Comparison of ENCODE assay signal across 1 cellular context in genomic region chr9:98374385-98375051, GRCh38.
A peak's percentile ranks its signal among the peaks of the same experiment; 100 is the strongest.
TF ChIP-seq lines count a peak whose summit lies in the region.

No MANE protein-coding gene starts in this region.

TF ChIP-seq in K562, 482 proteins besides CTCF, POLR2A, EP300 and RAD21 (continued from another document and continues in another):
- TF ChIP-seq, protein P1, sequence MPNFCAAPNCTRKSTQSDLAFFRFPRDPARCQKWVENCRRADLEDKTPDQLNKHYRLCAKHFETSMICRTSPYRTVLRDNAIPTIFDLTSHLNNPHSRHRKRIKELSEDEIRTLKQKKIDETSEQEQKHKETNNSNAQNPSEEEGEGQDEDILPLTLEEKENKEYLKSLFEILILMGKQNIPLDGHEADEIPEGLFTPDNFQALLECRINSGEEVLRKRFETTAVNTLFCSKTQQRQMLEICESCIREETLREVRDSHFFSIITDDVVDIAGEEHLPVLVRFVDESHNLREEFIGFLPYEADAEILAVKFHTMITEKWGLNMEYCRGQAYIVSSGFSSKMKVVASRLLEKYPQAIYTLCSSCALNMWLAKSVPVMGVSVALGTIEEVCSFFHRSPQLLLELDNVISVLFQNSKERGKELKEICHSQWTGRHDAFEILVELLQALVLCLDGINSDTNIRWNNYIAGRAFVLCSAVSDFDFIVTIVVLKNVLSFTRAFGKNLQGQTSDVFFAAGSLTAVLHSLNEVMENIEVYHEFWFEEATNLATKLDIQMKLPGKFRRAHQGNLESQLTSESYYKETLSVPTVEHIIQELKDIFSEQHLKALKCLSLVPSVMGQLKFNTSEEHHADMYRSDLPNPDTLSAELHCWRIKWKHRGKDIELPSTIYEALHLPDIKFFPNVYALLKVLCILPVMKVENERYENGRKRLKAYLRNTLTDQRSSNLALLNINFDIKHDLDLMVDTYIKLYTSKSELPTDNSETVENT (CRISPR knock-in tag; IDR thresholded peaks at IDR 0.05) = no peak
- TF ChIP-seq ZNF24 (IDR thresholded peaks at IDR 0.05) (no peak), RHOXF2B (CRISPR knock-in tag; conservative IDR thresholded peaks at IDR 0.05) (no peak), BHLHE40 (IDR thresholded peaks at IDR 0.05; ENCODE audit: low read length) (peak; percentile 96), ATF4 (CRISPR knock-in tag; IDR thresholded peaks at IDR 0.05) (no peak), ZNF347 (CRISPR knock-in tag; IDR thresholded peaks at IDR 0.05; ENCODE audit: low read depth) (no peak), EGR1 (conservative IDR thresholded peaks at IDR 0.05) (0 out of 2 replicates have a peak, but pooled peaks have one; percentile 6), ZNF785 (CRISPR knock-in tag; IDR thresholded peaks at IDR 0.05) (no peak), POLR2AphosphoS5 (IDR thresholded peaks at IDR 0.05; ENCODE audit: control insufficient read depth, insufficient read depth, low read depth, low read length) (peak; percentile 95), RNF2 (IDR thresholded peaks at IDR 0.05) (peak; percentile 85), CXXC5 (CRISPR knock-in tag; IDR thresholded peaks at IDR 0.05) (peak; percentile 79), MCM2 (IDR thresholded peaks at IDR 0.05; ENCODE audit: low read depth) (no peak), POLR2H (tag; IDR thresholded peaks at IDR 0.05; ENCODE audit: low read depth) (no peak), MLX (CRISPR knock-in tag; conservative IDR thresholded peaks at IDR 0.05) (no peak), RBM39 (optimal IDR thresholded peaks at IDR 0.05; ENCODE audit: low read depth, low read length) (no peak), ZNF79 (CRISPR knock-in tag; IDR thresholded peaks at IDR 0.05; ENCODE audit: low read depth) (no peak), CBX1 (IDR thresholded peaks at IDR 0.05; ENCODE audit: low read depth) (no peak), ETV5 (CRISPR knock-in tag; IDR thresholded peaks at IDR 0.05; ENCODE audit: low read depth) (peak; percentile 88), NFIX (CRISPR knock-in tag; IDR thresholded peaks at IDR 0.05; ENCODE audit: low read depth) (no peak), EWSR1 (IDR thresholded peaks at IDR 0.05; ENCODE audit: borderline replicate concordance, low read depth, partially characterized antibody) (no peak), HNRNPUL1 (IDR thresholded peaks at IDR 0.05; ENCODE audit: low read length) (no peak), TGIF2 (CRISPR knock-in tag; IDR thresholded peaks at IDR 0.05) (no peak), POLR2AphosphoS2 (IDR thresholded peaks at IDR 0.05; ENCODE audit: low read length) (no peak), RBM14 (IDR thresholded peaks at IDR 0.05; ENCODE audit: borderline replicate concordance, insufficient read depth, low read depth, low read length) (no peak), U2AF2 (optimal IDR thresholded peaks at IDR 0.05; ENCODE audit: low read depth, low read length) (no peak), HDGF (IDR thresholded peaks at IDR 0.05) (no peak), KAT8 (IDR thresholded peaks at IDR 0.05; ENCODE audit: low read depth) (no peak), ZNF512 (tag; IDR thresholded peaks at IDR 0.05) (no peak), POLR3A (IDR thresholded peaks at IDR 0.05; ENCODE audit: borderline replicate concordance, extremely low read depth, insufficient read depth, insufficient read length) (no peak), ZNF707 (CRISPR knock-in tag; conservative IDR thresholded peaks at IDR 0.05) (no peak), TARDBP (IDR thresholded peaks at IDR 0.05) (no peak), SRF (CRISPR knock-in tag; IDR thresholded peaks at IDR 0.05) (no peak), MLLT1 (IDR thresholded peaks at IDR 0.05) (peak in 1 of 2 experiments; percentile 20; a peak in 3 of 4 replicates), ZNF507 (tag; conservative IDR thresholded peaks at IDR 0.05) (no peak), HDAC2 (IDR thresholded peaks at IDR 0.05) (peak; percentile 92)
- TF ChIP-seq, protein P2, sequence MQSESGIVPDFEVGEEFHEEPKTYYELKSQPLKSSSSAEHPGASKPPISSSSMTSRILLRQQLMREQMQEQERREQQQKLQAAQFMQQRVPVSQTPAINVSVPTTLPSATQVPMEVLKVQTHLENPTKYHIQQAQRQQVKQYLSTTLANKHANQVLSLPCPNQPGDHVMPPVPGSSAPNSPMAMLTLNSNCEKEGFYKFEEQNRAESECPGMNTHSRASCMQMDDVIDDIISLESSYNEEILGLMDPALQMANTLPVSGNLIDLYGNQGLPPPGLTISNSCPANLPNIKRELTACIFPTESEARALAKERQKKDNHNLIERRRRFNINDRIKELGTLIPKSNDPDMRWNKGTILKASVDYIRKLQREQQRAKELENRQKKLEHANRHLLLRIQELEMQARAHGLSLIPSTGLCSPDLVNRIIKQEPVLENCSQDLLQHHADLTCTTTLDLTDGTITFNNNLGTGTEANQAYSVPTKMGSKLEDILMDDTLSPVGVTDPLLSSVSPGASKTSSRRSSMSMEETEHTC (IDR thresholded peaks at IDR 0.05) = peak; percentile 72; the same call in 1 of the 2 replicates
- TF ChIP-seq, protein P3, sequence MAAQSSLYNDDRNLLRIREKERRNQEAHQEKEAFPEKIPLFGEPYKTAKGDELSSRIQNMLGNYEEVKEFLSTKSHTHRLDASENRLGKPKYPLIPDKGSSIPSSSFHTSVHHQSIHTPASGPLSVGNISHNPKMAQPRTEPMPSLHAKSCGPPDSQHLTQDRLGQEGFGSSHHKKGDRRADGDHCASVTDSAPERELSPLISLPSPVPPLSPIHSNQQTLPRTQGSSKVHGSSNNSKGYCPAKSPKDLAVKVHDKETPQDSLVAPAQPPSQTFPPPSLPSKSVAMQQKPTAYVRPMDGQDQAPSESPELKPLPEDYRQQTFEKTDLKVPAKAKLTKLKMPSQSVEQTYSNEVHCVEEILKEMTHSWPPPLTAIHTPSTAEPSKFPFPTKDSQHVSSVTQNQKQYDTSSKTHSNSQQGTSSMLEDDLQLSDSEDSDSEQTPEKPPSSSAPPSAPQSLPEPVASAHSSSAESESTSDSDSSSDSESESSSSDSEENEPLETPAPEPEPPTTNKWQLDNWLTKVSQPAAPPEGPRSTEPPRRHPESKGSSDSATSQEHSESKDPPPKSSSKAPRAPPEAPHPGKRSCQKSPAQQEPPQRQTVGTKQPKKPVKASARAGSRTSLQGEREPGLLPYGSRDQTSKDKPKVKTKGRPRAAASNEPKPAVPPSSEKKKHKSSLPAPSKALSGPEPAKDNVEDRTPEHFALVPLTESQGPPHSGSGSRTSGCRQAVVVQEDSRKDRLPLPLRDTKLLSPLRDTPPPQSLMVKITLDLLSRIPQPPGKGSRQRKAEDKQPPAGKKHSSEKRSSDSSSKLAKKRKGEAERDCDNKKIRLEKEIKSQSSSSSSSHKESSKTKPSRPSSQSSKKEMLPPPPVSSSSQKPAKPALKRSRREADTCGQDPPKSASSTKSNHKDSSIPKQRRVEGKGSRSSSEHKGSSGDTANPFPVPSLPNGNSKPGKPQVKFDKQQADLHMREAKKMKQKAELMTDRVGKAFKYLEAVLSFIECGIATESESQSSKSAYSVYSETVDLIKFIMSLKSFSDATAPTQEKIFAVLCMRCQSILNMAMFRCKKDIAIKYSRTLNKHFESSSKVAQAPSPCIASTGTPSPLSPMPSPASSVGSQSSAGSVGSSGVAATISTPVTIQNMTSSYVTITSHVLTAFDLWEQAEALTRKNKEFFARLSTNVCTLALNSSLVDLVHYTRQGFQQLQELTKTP (IDR thresholded peaks at IDR 0.05; ENCODE audit: low read depth in 1 of 2, partially characterized antibody in 2 of 2) = peak in 1 of 2 experiments; percentile 57
- TF ChIP-seq, protein P4, sequence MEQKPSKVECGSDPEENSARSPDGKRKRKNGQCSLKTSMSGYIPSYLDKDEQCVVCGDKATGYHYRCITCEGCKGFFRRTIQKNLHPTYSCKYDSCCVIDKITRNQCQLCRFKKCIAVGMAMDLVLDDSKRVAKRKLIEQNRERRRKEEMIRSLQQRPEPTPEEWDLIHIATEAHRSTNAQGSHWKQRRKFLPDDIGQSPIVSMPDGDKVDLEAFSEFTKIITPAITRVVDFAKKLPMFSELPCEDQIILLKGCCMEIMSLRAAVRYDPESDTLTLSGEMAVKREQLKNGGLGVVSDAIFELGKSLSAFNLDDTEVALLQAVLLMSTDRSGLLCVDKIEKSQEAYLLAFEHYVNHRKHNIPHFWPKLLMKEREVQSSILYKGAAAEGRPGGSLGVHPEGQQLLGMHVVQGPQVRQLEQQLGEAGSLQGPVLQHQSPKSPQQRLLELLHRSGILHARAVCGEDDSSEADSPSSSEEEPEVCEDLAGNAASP (IDR thresholded peaks at IDR 0.05) = no peak
- TF ChIP-seq, protein P5, sequence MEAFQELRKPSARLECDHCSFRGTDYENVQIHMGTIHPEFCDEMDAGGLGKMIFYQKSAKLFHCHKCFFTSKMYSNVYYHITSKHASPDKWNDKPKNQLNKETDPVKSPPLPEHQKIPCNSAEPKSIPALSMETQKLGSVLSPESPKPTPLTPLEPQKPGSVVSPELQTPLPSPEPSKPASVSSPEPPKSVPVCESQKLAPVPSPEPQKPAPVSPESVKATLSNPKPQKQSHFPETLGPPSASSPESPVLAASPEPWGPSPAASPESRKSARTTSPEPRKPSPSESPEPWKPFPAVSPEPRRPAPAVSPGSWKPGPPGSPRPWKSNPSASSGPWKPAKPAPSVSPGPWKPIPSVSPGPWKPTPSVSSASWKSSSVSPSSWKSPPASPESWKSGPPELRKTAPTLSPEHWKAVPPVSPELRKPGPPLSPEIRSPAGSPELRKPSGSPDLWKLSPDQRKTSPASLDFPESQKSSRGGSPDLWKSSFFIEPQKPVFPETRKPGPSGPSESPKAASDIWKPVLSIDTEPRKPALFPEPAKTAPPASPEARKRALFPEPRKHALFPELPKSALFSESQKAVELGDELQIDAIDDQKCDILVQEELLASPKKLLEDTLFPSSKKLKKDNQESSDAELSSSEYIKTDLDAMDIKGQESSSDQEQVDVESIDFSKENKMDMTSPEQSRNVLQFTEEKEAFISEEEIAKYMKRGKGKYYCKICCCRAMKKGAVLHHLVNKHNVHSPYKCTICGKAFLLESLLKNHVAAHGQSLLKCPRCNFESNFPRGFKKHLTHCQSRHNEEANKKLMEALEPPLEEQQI (IDR thresholded peaks at IDR 0.05) = no peak; the same call in 1 of the 2 replicates
- TF ChIP-seq, protein P6, sequence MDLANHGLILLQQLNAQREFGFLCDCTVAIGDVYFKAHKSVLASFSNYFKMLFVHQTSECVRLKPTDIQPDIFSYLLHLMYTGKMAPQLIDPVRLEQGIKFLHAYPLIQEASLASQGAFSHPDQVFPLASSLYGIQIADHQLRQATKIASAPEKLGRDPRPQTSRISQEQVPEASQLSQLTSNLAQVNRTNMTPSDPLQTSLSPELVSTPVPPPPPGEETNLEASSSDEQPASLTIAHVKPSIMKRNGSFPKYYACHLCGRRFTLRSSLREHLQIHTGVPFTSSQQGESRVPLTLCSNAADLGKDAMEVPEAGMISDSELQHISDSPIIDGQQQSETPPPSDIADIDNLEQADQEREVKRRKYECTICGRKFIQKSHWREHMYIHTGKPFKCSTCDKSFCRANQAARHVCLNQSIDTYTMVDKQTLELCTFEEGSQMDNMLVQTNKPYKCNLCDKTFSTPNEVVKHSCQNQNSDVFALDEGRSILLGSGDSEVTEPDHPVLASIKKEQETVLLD (IDR thresholded peaks at IDR 0.05) = peak; percentile 82
- TF ChIP-seq, protein P7, sequence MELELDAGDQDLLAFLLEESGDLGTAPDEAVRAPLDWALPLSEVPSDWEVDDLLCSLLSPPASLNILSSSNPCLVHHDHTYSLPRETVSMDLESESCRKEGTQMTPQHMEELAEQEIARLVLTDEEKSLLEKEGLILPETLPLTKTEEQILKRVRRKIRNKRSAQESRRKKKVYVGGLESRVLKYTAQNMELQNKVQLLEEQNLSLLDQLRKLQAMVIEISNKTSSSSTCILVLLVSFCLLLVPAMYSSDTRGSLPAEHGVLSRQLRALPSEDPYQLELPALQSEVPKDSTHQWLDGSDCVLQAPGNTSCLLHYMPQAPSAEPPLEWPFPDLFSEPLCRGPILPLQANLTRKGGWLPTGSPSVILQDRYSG (tag; conservative IDR thresholded peaks at IDR 0.05; ENCODE audit: low read depth) = no peak
- TF ChIP-seq, protein P8, sequence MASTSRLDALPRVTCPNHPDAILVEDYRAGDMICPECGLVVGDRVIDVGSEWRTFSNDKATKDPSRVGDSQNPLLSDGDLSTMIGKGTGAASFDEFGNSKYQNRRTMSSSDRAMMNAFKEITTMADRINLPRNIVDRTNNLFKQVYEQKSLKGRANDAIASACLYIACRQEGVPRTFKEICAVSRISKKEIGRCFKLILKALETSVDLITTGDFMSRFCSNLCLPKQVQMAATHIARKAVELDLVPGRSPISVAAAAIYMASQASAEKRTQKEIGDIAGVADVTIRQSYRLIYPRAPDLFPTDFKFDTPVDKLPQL (IDR thresholded peaks at IDR 0.05; ENCODE audit: extremely low read depth, insufficient read length) = no peak
